Comparison of ENCODE assay signal across 12 cellular contexts in the genomic region with DNA sequence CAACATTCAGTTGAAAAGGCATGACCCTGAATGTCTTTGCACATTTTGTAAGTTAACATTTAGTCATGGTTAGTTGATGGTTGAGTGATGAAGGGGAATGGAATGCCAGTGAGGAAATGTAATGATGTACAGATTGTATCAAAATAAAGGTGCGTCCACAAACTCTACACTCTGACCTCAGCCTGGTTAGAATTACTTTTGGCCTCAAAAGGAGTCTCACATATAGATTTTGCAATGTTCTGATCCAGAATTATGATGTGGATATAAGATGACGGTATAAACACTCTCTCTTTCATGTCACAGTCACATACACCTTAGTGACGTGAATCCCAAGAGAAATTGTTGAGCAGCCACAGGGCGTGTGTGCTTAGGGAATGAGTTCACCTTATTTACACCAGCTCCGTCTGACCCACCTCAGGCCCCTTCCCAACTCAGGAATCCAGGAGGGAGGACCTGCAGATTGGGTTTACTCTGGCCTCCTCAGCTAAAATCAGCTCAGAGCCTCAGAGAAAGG.
A peak's percentile ranks its signal among the peaks of the same experiment; 100 is the strongest.
DNase-seq lines count a peak whose midpoint lies in the region; ATAC-seq and TF ChIP-seq lines count a peak whose summit lies in the region.
"Had no signal": no experiment of that assay in that cellular context is flagged by ENCODE, and none has a peak within 500 bp of the region (broad histone marks: within the 10 kb centered on the region; RNA-seq: fewer than 3 reads in every experiment).

No MANE protein-coding gene starts in this region.

- no peaks in the 10 kb centered on the region for H3K79me2 ChIP-seq in osteoblast (ENCODE audit: insufficient read depth, low read length)

- no peaks in the 10 kb centered on the region for H4K20me1 ChIP-seq in osteoblast (ENCODE audit: insufficient read depth, low read length)

- no peaks in the 10 kb centered on the region for H3K27me3 ChIP-seq in osteoblast (ENCODE audit: insufficient read depth, low read length)
- H3K27me3 ChIP-seq in thyroid gland, result no peaks in the 10 kb centered on the region
- H3K27me3 ChIP-seq in HAP-1 (ENCODE audit: low read depth), result no peaks in the 10 kb centered on the region

- intact Hi-C loops in thyroid gland (cut with DNase I), result no loop called here

- peak overlapping the region; percentile 11 for H3K27ac ChIP-seq in osteoblast (ENCODE audit: low read depth, low read length)
- H3K27ac ChIP-seq in thyroid gland, result no peak overlapping the region

- H3K9me3 ChIP-seq in osteoblast (ENCODE audit: low read depth, low read length), result no peaks in the 10 kb centered on the region
- H3K9me3 ChIP-seq in thyroid gland, result no peaks in the 10 kb centered on the region
- H3K9me3 ChIP-seq in HAP-1, result no peaks in the 10 kb centered on the region

- no peak for TF ChIP-seq CTCF in epithelial cell of proximal tubule (conservative IDR thresholded peaks at IDR 0.05; ENCODE audit: low read depth, low read length)
- no peak for TF ChIP-seq CTCF in osteoblast (IDR thresholded peaks at IDR 0.05; ENCODE audit: extremely low read depth, low read depth, low read length)
- no peak for TF ChIP-seq CTCF in thyroid gland (IDR thresholded peaks at IDR 0.05)

- H3K4me2 ChIP-seq in osteoblast (ENCODE audit: insufficient read depth, low read length), result peak overlapping the region; percentile 21

- peaks cover 30% of the 10 kb centered on the region for H3K4me1 ChIP-seq in osteoblast (ENCODE audit: insufficient read depth, low read length)
- H3K4me1 ChIP-seq in thyroid gland, result no peaks in the 10 kb centered on the region
- H3K4me1 ChIP-seq in HAP-1, result peaks cover 9% of the 10 kb centered on the region

- H3K4me3 ChIP-seq in epithelial cell of proximal tubule (ENCODE audit: low read depth, low read length), result no peak overlapping the region
- no peak overlapping the region for H3K4me3 ChIP-seq in osteoblast (ENCODE audit: insufficient read depth, low read length)
- no peak overlapping the region for H3K4me3 ChIP-seq in thyroid gland (replicated peaks in 1 of 3)
- no peak overlapping the region for H3K4me3 ChIP-seq in HAP-1

- TF ChIP-seq POLR2A in thyroid gland (IDR thresholded peaks at IDR 0.05), result no peak

- no peak for ATAC-seq in GM19395 (IDR thresholded peaks at IDR 0.05; ENCODE audit: unreplicated experiment)

- in situ Hi-C loops in Caki2 (cut with HindIII; ENCODE audit: low pct_unique_long_range_greater_than_20kb, low sequenced_read_pairs), result no loop called here
- in situ Hi-C loops in HAP-1 (cut with MboI; ENCODE audit: low sequenced_read_pairs), result loop anchor here (25.0 kb wide), 1 partner anchor 234 kb away; no protein-coding TSS in a partner anchor

- WGBS in thyroid gland, 2 donors, result 93% methylated on average over 5 of the region's 5 CpGs

- DNase-seq in Caki2 (ENCODE audit: low read depth) (peak; percentile 88), NCI-H460 (ENCODE audit: extremely low read depth, low read depth) (peak; percentile 40), epithelial cell of proximal tubule (ENCODE audit: low read depth) (peak; percentile 91), osteoblast (ENCODE audit: insufficient read length, low spot score, missing footprints) (peak; percentile 58), COLO668 (lab: John Stamatoyannopoulos, UW; ENCODE audit: unreplicated experiment) (no peak), thyroid gland (no peak), HAP-1 (ENCODE audit: low spot score in 2 of 2) (no peak)
- DNase-seq: activated effector memory CD4-positive, alpha-beta T cell treated with anti-CD3 and anti-CD28 coated beads, Interleukin-2, amount 50 U/mL, for 16 hours; DMS53; GOT3; NCI-H1105 treated with DMSO at 0.1 percent for 48 hours had no signal

- no peak overlapping the region for H2AFZ ChIP-seq in osteoblast (ENCODE audit: low read length)

- H3K36me3 ChIP-seq in osteoblast (ENCODE audit: insufficient read depth, low read length), result no peaks in the 10 kb centered on the region
- H3K36me3 ChIP-seq in thyroid gland, result no peaks in the 10 kb centered on the region
- no peaks in the 10 kb centered on the region for H3K36me3 ChIP-seq in HAP-1 (replicated peaks)

Comparison
In these comparisons a context has a peak if more than half of its experiments do, and no peak if none do; other contexts are left out.
1. DNase-seq: peak in Caki2 (single experiment), NCI-H460 (single experiment), epithelial cell of proximal tubule (single experiment) and osteoblast (single experiment); none in COLO668 (single experiment), thyroid gland (0 of 2) and HAP-1 (0 of 2).